18 cellular contexts compared by ENCODE assay signal in the genomic region with DNA sequence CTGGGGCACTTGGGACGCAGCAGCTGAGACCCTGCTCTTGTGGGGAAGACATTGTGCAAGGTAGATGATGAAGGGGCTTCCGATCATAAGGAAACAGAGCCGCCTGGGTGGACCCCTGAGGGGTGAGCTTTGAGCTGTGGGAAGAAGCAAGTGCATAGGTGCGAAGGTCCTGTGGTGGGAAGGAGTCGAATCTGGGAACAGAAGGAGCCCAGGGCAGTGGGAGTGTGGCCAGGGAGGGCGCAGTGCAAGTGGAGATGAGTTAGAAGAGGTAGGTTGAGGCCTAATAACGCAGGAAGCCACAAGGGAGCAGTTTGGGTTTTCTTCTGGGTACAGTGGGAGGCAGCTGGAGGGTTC. TPM values are rescaled to one million over a fixed set of nuclear protein-coding genes. Genes with fewer than 3 reads are reported as not detected.
A peak's percentile ranks its signal among the peaks of the same experiment; 100 is the strongest.
DNase-seq lines count a peak whose midpoint lies in the region; ATAC-seq and TF ChIP-seq lines count a peak whose summit lies in the region.
"Had no signal": no experiment of that assay in that cellular context is flagged by ENCODE, and none has a peak within 500 bp of the region (broad histone marks: within the 10 kb centered on the region; RNA-seq: fewer than 3 reads in every experiment).

No MANE protein-coding gene starts in this region.

- no peak overlapping the region for H3K4me3 Mint-ChIP-seq in activated naive CD4-positive, alpha-beta T cell treated with anti-CD3 and anti-CD28 coated beads, Interleukin-2, amount 10 ng/mL, durations not matched to agents 7 days and 5 days
- H3K4me3 Mint-ChIP-seq in activated B cell treated with CpG ODN at 0.5 μM for 24 hours = peak overlapping the region; percentile 78
- H3K4me3 Mint-ChIP-seq in stimulated activated memory B cell treated with anti-CD40 and anti-IgM and Interleukin-4, amounts not matched to agents 10 μg/mL and 1 μg/mL and 100 μg/mL, for 72 hours = peak overlapping the region; percentile 81

- H3K9me3 Mint-ChIP-seq in activated naive CD4-positive, alpha-beta T cell treated with anti-CD3 and anti-CD28 coated beads, Interleukin-2, amount 10 ng/mL, durations not matched to agents 7 days and 5 days = no peaks in the 10 kb centered on the region
- no peaks in the 10 kb centered on the region for H3K9me3 Mint-ChIP-seq in activated B cell treated with CpG ODN at 0.5 μM for 24 hours
- no peaks in the 10 kb centered on the region for H3K9me3 Mint-ChIP-seq in stimulated activated memory B cell treated with anti-CD40 and anti-IgM and Interleukin-4, amounts not matched to agents 10 μg/mL and 1 μg/mL and 100 μg/mL, for 72 hours

- DNase-seq in activated naive CD4-positive, alpha-beta T cell treated with anti-CD3 and anti-CD28 coated beads, Interleukin-2, amount 10 ng/mL, durations not matched to agents 7 days and 5 days = no peak
- no peak for DNase-seq in activated naive CD4-positive, alpha-beta T cell (lab: John Stamatoyannopoulos, UW)
- DNase-seq in activated B cell treated with CpG ODN at 0.5 μM for 24 hours = no peak
- DNase-seq in stimulated activated CD8-positive, alpha-beta memory T cell treated with anti-CD3 and anti-CD28 coated beads, Interleukin-4, amount 100 ng/mL, for 48 hours = no peak
- DNase-seq in GM13976 (ENCODE audit: low spot score) = no peak
- DNase-seq: activated CD4-positive, CD25-positive, alpha-beta regulatory T cell treated with anti-CD3 and anti-CD28 coated beads, Interleukin-2, amount 50 U/mL, for 72 hours; DMS153; dorsolateral prefrontal cortex; MG63; NCI-H2029 treated with DMSO at 0.1 percent for 48 hours; NCI-H524 treated with DMSO at 0.1 percent for 48 hours; stimulated activated CD4-positive, alpha-beta T cell treated with anti-CD3 and anti-CD28 coated beads, Interleukin-1b, Interleukin-23, amount 100 ng/mL, for 48 hours; upper lobe of right lung had no signal

- TF ChIP-seq CTCF in activated B cell treated with CpG ODN at 0.5 μM for 24 hours (IDR thresholded peaks at IDR 0.05) (no peak), GM13976 (IDR thresholded peaks at IDR 0.05; ENCODE audit: borderline replicate concordance, control extremely low read depth, extremely low read depth, insufficient read depth, missing control alignments) (no peak)

- no peaks in the 10 kb centered on the region for H3K27me3 ChIP-seq in muscle layer of colon (ENCODE audit: control insufficient read depth in 1 of 2, insufficient read depth in 2 of 2, low read length in 2 of 2)
- H3K27me3 ChIP-seq: dorsolateral prefrontal cortex, MG63, upper lobe of right lung had no signal

- peak overlapping the region; percentile 79 for H3K27ac ChIP-seq in muscle layer of colon (ENCODE audit: low read depth, low read length)
- H3K27ac ChIP-seq: upper lobe of right lung had no signal

- no peaks in the 10 kb centered on the region for H3K9me3 ChIP-seq in muscle layer of colon (ENCODE audit: low read length)
- H3K9me3 ChIP-seq: MG63, mucosa of descending colon, upper lobe of right lung had no signal

- ATAC-seq in activated B cell treated with CpG ODN at 0.5 μM for 24 hours (ENCODE audit: low read depth) (no peak), HG02840 (IDR thresholded peaks at IDR 0.05; ENCODE audit: low FRiP score, unreplicated experiment) (no peak)
- ATAC-seq in stimulated activated memory B cell treated with anti-CD40 and anti-IgM and Interleukin-4, amounts not matched to agents 10 μg/mL and 1 μg/mL and 100 μg/mL, for 72 hours = no peak
- ATAC-seq: left cardiac atrium, upper lobe of right lung had no signal

- peak overlapping the region; percentile 84 for H3K27ac Mint-ChIP-seq in activated naive CD4-positive, alpha-beta T cell treated with anti-CD3 and anti-CD28 coated beads, Interleukin-2, amount 10 ng/mL, durations not matched to agents 7 days and 5 days
- H3K27ac Mint-ChIP-seq in activated B cell treated with CpG ODN at 0.5 μM for 24 hours = peak overlapping the region; percentile 97
- peak overlapping the region; percentile 88 for H3K27ac Mint-ChIP-seq in stimulated activated memory B cell treated with anti-CD40 and anti-IgM and Interleukin-4, amounts not matched to agents 10 μg/mL and 1 μg/mL and 100 μg/mL, for 72 hours

- no peaks in the 10 kb centered on the region for H3K27me3 Mint-ChIP-seq in activated naive CD4-positive, alpha-beta T cell treated with anti-CD3 and anti-CD28 coated beads, Interleukin-2, amount 10 ng/mL, durations not matched to agents 7 days and 5 days
- H3K27me3 Mint-ChIP-seq in activated B cell treated with CpG ODN at 0.5 μM for 24 hours = no peaks in the 10 kb centered on the region
- H3K27me3 Mint-ChIP-seq in stimulated activated memory B cell treated with anti-CD40 and anti-IgM and Interleukin-4, amounts not matched to agents 10 μg/mL and 1 μg/mL and 100 μg/mL, for 72 hours = no peaks in the 10 kb centered on the region

- peaks cover 64% of the 10 kb centered on the region for H3K36me3 Mint-ChIP-seq in activated naive CD4-positive, alpha-beta T cell treated with anti-CD3 and anti-CD28 coated beads, Interleukin-2, amount 10 ng/mL, durations not matched to agents 7 days and 5 days
- peaks cover 80% of the 10 kb centered on the region for H3K36me3 Mint-ChIP-seq in activated B cell treated with CpG ODN at 0.5 μM for 24 hours (ENCODE audit: low read depth)
- peaks cover 70% of the 10 kb centered on the region for H3K36me3 Mint-ChIP-seq in stimulated activated memory B cell treated with anti-CD40 and anti-IgM and Interleukin-4, amounts not matched to agents 10 μg/mL and 1 μg/mL and 100 μg/mL, for 72 hours

- in situ Hi-C loops in GM13976 (cut with MboI; ENCODE audit: low sequenced_read_pairs, unreplicated experiment) = no loop called here

- intact Hi-C loops in activated B cell treated with CpG ODN at 0.5 μM for 24 hours (cut with micrococcal nuclease) = loop anchor here (1.0 kb wide), 5 partner anchors 9 to 279 kb away; no protein-coding TSS in a partner anchor

- CTCF ChIA-PET in activated naive CD4-positive, alpha-beta T cell treated with anti-CD3 and anti-CD28 coated beads, Interleukin-2, amount 10 ng/mL, durations not matched to agents 7 days and 5 days (lab: Charles Lee) = interaction anchor here (0.9 to 1.4 kb wide), 2 partner anchors 10 to 12 kb away, joined by 3 to 4 read pairs; no protein-coding TSS in a partner anchor
- CTCF ChIA-PET in activated B cell treated with CpG ODN at 0.5 μM for 24 hours (lab: Charles Lee) = interaction anchor here (0.9 to 4.8 kb wide), 9 partner anchors 9 to 221 kb away, joined by 3 to 36 read pairs (median 6); a partner anchor contains a TSS

- H3K36me3 ChIP-seq in muscle layer of colon (ENCODE audit: insufficient read depth, low read length) = peaks cover 79% of the 10 kb centered on the region

- peaks cover 85% of the 10 kb centered on the region for H3K4me1 ChIP-seq in muscle layer of colon (ENCODE audit: insufficient read depth, low read length)

- no peak overlapping the region for H3K4me3 ChIP-seq in muscle layer of colon (ENCODE audit: low read depth in 1 of 2, low read length in 2 of 2)
- H3K4me3 ChIP-seq: dorsolateral prefrontal cortex, MG63, mucosa of descending colon, upper lobe of right lung had no signal

- H3K9ac ChIP-seq in muscle layer of colon (ENCODE audit: low read length) = no peak overlapping the region

- peaks cover 76% of the 10 kb centered on the region for H3K4me1 Mint-ChIP-seq in activated naive CD4-positive, alpha-beta T cell treated with anti-CD3 and anti-CD28 coated beads, Interleukin-2, amount 10 ng/mL, durations not matched to agents 7 days and 5 days
- peaks cover 82% of the 10 kb centered on the region for H3K4me1 Mint-ChIP-seq in activated B cell treated with CpG ODN at 0.5 μM for 24 hours
- peaks cover 78% of the 10 kb centered on the region for H3K4me1 Mint-ChIP-seq in stimulated activated memory B cell treated with anti-CD40 and anti-IgM and Interleukin-4, amounts not matched to agents 10 μg/mL and 1 μg/mL and 100 μg/mL, for 72 hours

- POLR2A ChIA-PET in activated B cell treated with CpG ODN at 0.5 μM for 24 hours (lab: Charles Lee) = interaction anchor here (0.8 to 9.6 kb wide), 13 partner anchors 11 to 280 kb away, joined by 3 to 244 read pairs (median 7); a partner anchor contains a TSS

RNA-seq across cellular contexts. Expression of a gene that starts 10.3 kb away (rescaled TPM):
- total RNA-seq in activated B cell treated with CpG ODN at 0.5 μM for 24 hours = 69.6 and 70.7 TPM in 2 replicates

RNA-seq across cellular contexts. Expression of a gene that starts 50.5 kb away (rescaled TPM):
- total RNA-seq in activated B cell treated with CpG ODN at 0.5 μM for 24 hours = 35.7 and 36.6 TPM in 2 replicates
